8 cellular contexts compared by ENCODE assay signal in genomic region chr13:112588490-112589297, GRCh38. TPM values are rescaled to one million over a fixed set of nuclear protein-coding genes. Genes with fewer than 3 reads are reported as not detected.
DNase-seq lines count a peak whose midpoint lies in the region; ATAC-seq, FAIRE-seq and TF ChIP-seq lines count a peak whose summit lies in the region.

No MANE protein-coding gene starts in this region.

- TF ChIP-seq RAD21 in K562 (CRISPR knock-in tag; conservative IDR thresholded peaks at IDR 0.05 in 1 of 2, IDR thresholded peaks at IDR 0.05 in 1 of 2) = no peak

- no peak overlapping the region for H2AK5ac ChIP-seq in mesendoderm (ENCODE audit: low read length)

- in situ Hi-C loops in K562 (cut with MboI) = no loop called here

- no peaks in the 10 kb centered on the region for H3K9me3 ChIP-seq in DOHH2 (ENCODE audit: control insufficient read depth, insufficient read depth, low read length)
- H3K9me3 ChIP-seq in K562 (replicated peaks; ENCODE audit: control insufficient read depth, insufficient read depth, low read depth, low read length) = peaks cover 5% of the 10 kb centered on the region

- peak overlapping the region; percentile 96 for H3K4me3 ChIP-seq in DOHH2 (ENCODE audit: low read length)
- peak overlapping the region; percentile 97 for H3K4me3 ChIP-seq in K562
- no peak overlapping the region for H3K4me3 ChIP-seq in mesendoderm (ENCODE audit: low read length)

- H3F3A ChIP-seq in DOHH2 (ENCODE audit: control insufficient read depth, insufficient read depth) = peaks cover 9% of the 10 kb centered on the region

- H3K36me3 ChIP-seq in DOHH2 (ENCODE audit: control insufficient read depth, low read length) = peaks cover 26% of the 10 kb centered on the region
- peaks cover 6% of the 10 kb centered on the region; the same call in 2 of the 3 replicates for H3K36me3 ChIP-seq in K562 (ENCODE audit: control insufficient read depth, insufficient read depth, low read length)
- no peaks in the 10 kb centered on the region for H3K36me3 ChIP-seq in mesendoderm (ENCODE audit: control insufficient read depth, insufficient read depth, low read length)

- H2BK5ac ChIP-seq in mesendoderm (ENCODE audit: low read length) = no peak overlapping the region

- peak overlapping the region; percentile 59 for H4K5ac ChIP-seq in mesendoderm (ENCODE audit: low read length)

- intact Hi-C loops in K562 (cut with micrococcal nuclease) = no loop called here

- TF ChIP-seq POLR2A in K562 (conservative IDR thresholded peaks at IDR 0.05) = no peak

- peak overlapping the region; percentile 99 for H3K56ac ChIP-seq in mesendoderm (ENCODE audit: low read length)

- no peak for TF ChIP-seq EP300 in K562 (IDR thresholded peaks at IDR 0.05; ENCODE audit: low read length)

- DNase-seq in NCI-H1105 treated with DMSO at 0.1 percent for 48 hours (lab: John Stamatoyannopoulos, UW) (peak; percentile 77), K562 (ENCODE audit: extremely low read depth in 1 of 4, low spot score in 3 of 4) (no peak), mesendoderm (peak; percentile 57), foreskin melanocyte (no peak), NCI-H1048 (lab: John Stamatoyannopoulos, UW) (no peak)

- H3K4me2 ChIP-seq in DOHH2 (ENCODE audit: low read length) = peak overlapping the region; percentile 87
- H3K4me2 ChIP-seq in K562 (ENCODE audit: insufficient read depth, low read length) = peak overlapping the region; percentile 85
- H3K4me2 ChIP-seq in mesendoderm (ENCODE audit: low read length) = peak overlapping the region; percentile 66

- no peak for FAIRE-seq in K562 (lab: Jason Lieb, UNC)

- H3K79me2 ChIP-seq in DOHH2 (ENCODE audit: control insufficient read depth, low read length) (peaks cover 52% of the 10 kb centered on the region), K562 (ENCODE audit: control insufficient read depth, insufficient read depth, low read length) (peaks cover 53% of the 10 kb centered on the region), mesendoderm (ENCODE audit: control insufficient read depth, insufficient read depth, low read length) (peaks cover 17% of the 10 kb centered on the region)

- no peak overlapping the region for H2BK15ac ChIP-seq in mesendoderm (replicated peaks; ENCODE audit: low read depth)

- H4K20me1 ChIP-seq in DOHH2 (ENCODE audit: control insufficient read depth, insufficient read depth, low read depth, low read length) (no peaks in the 10 kb centered on the region), K562 (replicated peaks; ENCODE audit: control insufficient read depth, insufficient read depth, low read length) (peaks cover 5% of the 10 kb centered on the region; the same call in 1 of the 2 replicates)

- ATAC-seq in K562 (no peak), GM19452 (IDR thresholded peaks at IDR 0.05; ENCODE audit: unreplicated experiment) (no peak), HG03565 (IDR thresholded peaks at IDR 0.05; ENCODE audit: unreplicated experiment) (no peak)

- no peak overlapping the region for H4K8ac ChIP-seq in mesendoderm (ENCODE audit: low read depth, low read length)

- POLR2A ChIA-PET in K562 (lab: Yijun Ruan, JAX) = interaction anchor here (1.7 kb wide), 1 partner anchor 15 kb away, joined by 5 read pairs; no protein-coding TSS in a partner anchor

- H3K23ac ChIP-seq in mesendoderm (ENCODE audit: low read length) = no peak overlapping the region

- H3K4ac ChIP-seq in mesendoderm (ENCODE audit: low read depth, low read length) = peak overlapping the region; percentile 66

- H3K9me2 ChIP-seq in DOHH2 (replicated peaks; ENCODE audit: control insufficient read depth, low read length) = no peaks in the 10 kb centered on the region; the same call in 1 of the 2 replicates

- H3K9me1 ChIP-seq in K562 (ENCODE audit: control insufficient read depth, insufficient read depth, low read length) = no peaks in the 10 kb centered on the region

- TSS peak; percentile 93 for BruUV-seq in K562 (replicated peaks; lab: Mats Ljungman, UMichigan)

- CTCF ChIA-PET in K562 (lab: Yijun Ruan, JAX; ENCODE audit: low intra/inter-chr PET ratio) = no interaction called here

- H3K9ac ChIP-seq in K562 (ENCODE audit: insufficient read depth in 1 of 2, low read depth in 2 of 2, low read length in 2 of 2) (peak overlapping the region; percentile 94), mesendoderm (ENCODE audit: low read length) (peak overlapping the region; percentile 99)

- no peak for TF ChIP-seq CTCF in DOHH2 (IDR thresholded peaks at IDR 0.05; ENCODE audit: low read depth, low read length, poor library complexity, severe bottlenecking)
- TF ChIP-seq CTCF in K562 (IDR thresholded peaks at IDR 0.05 in 2 of 3, conservative IDR thresholded peaks at IDR 0.05 in 1 of 3; ENCODE audit: insufficient read depth in 2 of 3, low read depth in 1 of 3, low read length in 3 of 3) = no peak

- 74% methylated on average over 21 of the region's 33 CpGs for WGBS in K562 (ENCODE audit: insufficient coverage, low coverage, missing lambda C conversion rate)
- no CpG with 5 or more reads among the region's 33 CpGs for WGBS in mesendoderm (ENCODE audit: extremely low coverage, insufficient coverage, low lambda C conversion rate)

- H3K27me3 ChIP-seq in DOHH2 (ENCODE audit: control insufficient read depth, low read length) = no peaks in the 10 kb centered on the region
- no peaks in the 10 kb centered on the region; a peak in 2 of 5 replicates for H3K27me3 ChIP-seq in K562 (ENCODE audit: control insufficient read depth in 2 of 2, insufficient read depth in 2 of 2, low read length in 2 of 2)
- no peaks in the 10 kb centered on the region for H3K27me3 ChIP-seq in mesendoderm (ENCODE audit: insufficient read depth, low read length, poor library complexity)

- H3K79me1 ChIP-seq in mesendoderm (ENCODE audit: low read length) = peaks cover 8% of the 10 kb centered on the region

- H2AFZ ChIP-seq in K562 (ENCODE audit: low read depth, low read length) = peak overlapping the region; percentile 95

- H3K27ac ChIP-seq in DOHH2 (ENCODE audit: low read depth, low read length) (peak overlapping the region; percentile 79), K562 (ENCODE audit: extremely low read depth, low read depth, low read length) (peak overlapping the region; percentile 98), mesendoderm (ENCODE audit: low read depth, low read length) (peak overlapping the region; percentile 97)

- peaks cover 39% of the 10 kb centered on the region for H3K4me1 ChIP-seq in DOHH2 (ENCODE audit: control insufficient read depth, low read length)
- peaks cover 17 to 20% of the 10 kb centered on the region in 2 experiments for H3K4me1 ChIP-seq in K562 (replicated peaks in 1 of 2; ENCODE audit: control insufficient read depth in 2 of 2, insufficient read depth in 2 of 2, low read length in 2 of 2)
- H3K4me1 ChIP-seq in mesendoderm (ENCODE audit: control insufficient read depth, low read depth, low read length) = peaks cover 3% of the 10 kb centered on the region

- no peak overlapping the region for H2BK120ac ChIP-seq in mesendoderm (ENCODE audit: low read depth, low read length)

- peak overlapping the region; percentile 16 for H3K18ac ChIP-seq in mesendoderm (ENCODE audit: low read length)

TF ChIP-seq in K562, 482 proteins besides CTCF, POLR2A, EP300 and RAD21 (continues in another document):
- no peak for TF ChIP-seq PTBP1 (IDR thresholded peaks at IDR 0.05; ENCODE audit: low read depth, low read length)
- no peak for TF ChIP-seq TEAD2 (tag; IDR thresholded peaks at IDR 0.05)
- peak; percentile 81 for TF ChIP-seq ATF3 (IDR thresholded peaks at IDR 0.05)
- no peak for TF ChIP-seq ATF3 (CRISPR knock-in tag; conservative IDR thresholded peaks at IDR 0.05)
- peak; percentile 93 to 95 for TF ChIP-seq TRIM24 (IDR thresholded peaks at IDR 0.05)

RNA-seq across cellular contexts. Expression of gene TUBGCP3, which starts 0.7 kb away (rescaled TPM):
- 90.0 and 116 TPM in 2 replicates for total RNA-seq in K562 (2011; cell fraction: chromatin; rRNA removed; ENCODE audit: low replicate concordance)
- total RNA-seq in K562 (2011; cell fraction: nucleolus; rRNA removed) = 35.5 and 45.8 TPM in 2 replicates
- 72.4 and 102 TPM in 2 replicates for total RNA-seq in K562 (2011; cell fraction: nucleoplasm; rRNA removed)
- total RNA-seq in K562 (2014; rRNA removed) (11.8 and 12.4 TPM in 2 replicates), K562 (2014; rRNA removed; fragmentation: Illumina TruSeq; extraction: Trizol) (14.2 and 15.4 TPM in 2 replicates), K562 (2015; rRNA removed; fragmentation: Illumina TruSeq; extraction: Trizol) (14.0 and 15.2 TPM in 2 replicates), K562 (2021) (24.8 and 27.8 TPM in 2 replicates)
- polyA plus RNA-seq in K562 (2011; rRNA removed) (20.2 and 21.0 TPM in 2 replicates), K562 (2014; fragmentation: Illumina TruSeq; extraction: Trizol) (18.2 and 19.8 TPM in 2 replicates), K562 (2014; fragmentation: Nextera tagmentation; extraction: Ambion mirVana) (1 to 10 TPM; 3.0 to 3.6 TPM), K562 (2014; rRNA removed) (17.3 and 17.9 TPM in 2 replicates)
- polyA plus RNA-seq in K562 (2011; cell fraction: cytosol; rRNA removed) = 21.9 and 30.6 TPM in 2 replicates
- polyA plus RNA-seq in K562 (2011; cell fraction: nucleus; rRNA removed) = 54.8 and 55.0 TPM in 2 replicates
- 15.8 and 17.5 TPM in 2 replicates for polyA plus RNA-seq in K562 (2012)
- 43.9 and 46.2 TPM in 2 replicates for polyA minus RNA-seq in K562 (2011; rRNA and poly(A)+ RNA removed)
- 15.8 and 16.5 TPM in 2 replicates for polyA minus RNA-seq in K562 (2011; cell fraction: cytosol; rRNA and poly(A)+ RNA removed)
- 38.0 and 58.4 TPM in 2 replicates for polyA minus RNA-seq in K562 (2011; cell fraction: nucleus; rRNA and poly(A)+ RNA removed)
- 20.8 TPM for polyA plus RNA-seq in mesendoderm (2013, experiment 1 of 2)
- polyA plus RNA-seq in mesendoderm (2013, experiment 2 of 2) = 20.8 TPM

Comparison
In these comparisons a context has a peak if more than half of its experiments do, and no peak if none do; other contexts are left out.
1. DNase-seq: peak in NCI-H1105 treated with DMSO at 0.1 percent for 48 hours (single experiment) and mesendoderm (single experiment); none in K562 (0 of 4), foreskin melanocyte (single experiment) and NCI-H1048 (single experiment).
2. Peak in every context shown above with its lines, with median percentiles within 50 percentile points of each other: H3K27ac ChIP-seq and H3K4me2 ChIP-seq.